In the genomic region with DNA sequence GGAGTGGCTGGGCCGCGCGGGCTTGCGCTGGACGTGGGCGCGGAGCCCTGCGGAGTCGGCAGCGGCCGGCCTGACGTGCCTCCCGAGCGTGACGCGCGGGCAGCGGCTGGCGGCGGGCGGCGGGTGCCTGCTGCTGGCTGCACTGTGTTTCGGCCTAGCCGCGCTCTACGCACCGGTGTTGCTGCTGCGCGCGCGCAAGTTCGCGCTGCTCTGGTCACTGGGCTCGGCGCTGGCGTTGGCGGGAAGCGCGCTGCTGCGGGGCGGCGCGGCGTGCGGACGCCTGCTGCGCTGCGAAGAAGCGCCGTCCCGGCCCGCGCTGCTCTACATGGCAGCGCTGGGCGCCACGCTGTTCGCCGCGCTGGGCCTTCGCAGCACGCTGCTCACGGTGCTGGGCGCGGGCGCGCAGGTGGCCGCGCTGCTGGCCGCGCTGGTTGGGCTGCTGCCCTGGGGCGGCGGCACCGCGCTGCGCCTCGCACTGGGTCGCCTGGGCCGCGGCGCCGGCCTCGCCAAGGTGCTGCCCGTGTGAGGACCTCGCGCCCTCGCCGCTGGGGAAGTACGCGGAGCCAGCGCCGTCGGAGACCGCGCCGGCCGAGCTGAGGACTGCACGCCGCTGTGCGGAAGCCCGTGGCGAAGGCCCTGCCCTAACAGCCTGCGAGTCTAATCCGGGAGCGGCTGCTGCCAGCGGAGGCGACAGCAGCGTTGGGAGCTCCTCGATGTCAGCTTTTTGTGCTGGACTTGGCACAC, we compare ENCODE assay signal across 1 cellular context.
TF ChIP-seq lines count a peak whose summit lies in the region.

No MANE protein-coding gene starts in this region.

TF ChIP-seq in HepG2, 621 proteins besides CTCF, POLR2A, EP300 and RAD21 (continues in another document):
- TF ChIP-seq U2AF1 (optimal IDR thresholded peaks at IDR 0.05; ENCODE audit: low read depth, low read length) (peak; percentile 43), ZNF546 (CRISPR knock-in tag; conservative IDR thresholded peaks at IDR 0.05) (0 out of 2 replicates have a peak, but pooled peaks have one; percentile 66), HOXA3 (CRISPR knock-in tag; IDR thresholded peaks at IDR 0.05) (peak; percentile 75), ZNF607 (CRISPR knock-in tag; IDR thresholded peaks at IDR 0.05; ENCODE audit: borderline replicate concordance) (no peak), SRF (IDR thresholded peaks at IDR 0.05; ENCODE audit: low read depth, low read length) (no peak), ZNF501 (CRISPR knock-in tag; IDR thresholded peaks at IDR 0.05) (peak; percentile 51; the same call in 1 of the 2 replicates), HMG20B (CRISPR knock-in tag; conservative IDR thresholded peaks at IDR 0.05) (no peak; the same call in 1 of the 2 replicates), MIER2 (CRISPR knock-in tag; IDR thresholded peaks at IDR 0.05) (no peak), ATF1 (CRISPR knock-in tag; IDR thresholded peaks at IDR 0.05) (no peak), ZNF629 (CRISPR knock-in tag; conservative IDR thresholded peaks at IDR 0.05) (no peak), ZBTB1 (CRISPR knock-in tag; IDR thresholded peaks at IDR 0.05; ENCODE audit: borderline replicate concordance) (peak; percentile 71; the same call in 1 of the 2 replicates), HMGA1 (CRISPR knock-in tag; conservative IDR thresholded peaks at IDR 0.05) (no peak), ZNF274 (CRISPR knock-in tag; IDR thresholded peaks at IDR 0.05) (peak; percentile 98), ZNF781 (CRISPR knock-in tag; IDR thresholded peaks at IDR 0.05; ENCODE audit: borderline replicate concordance, not compliant biosample characterization) (peak; percentile 87), ZNF337 (CRISPR knock-in tag; IDR thresholded peaks at IDR 0.05; ENCODE audit: borderline replicate concordance, low read depth) (peak; percentile 94; the same call in 1 of the 2 replicates), ZNF430 (CRISPR knock-in tag; IDR thresholded peaks at IDR 0.05) (peak; percentile 82), PHF8 (CRISPR knock-in tag; IDR thresholded peaks at IDR 0.05) (peak; percentile 63), ZNF883 (CRISPR knock-in tag; IDR thresholded peaks at IDR 0.05; ENCODE audit: not compliant biosample characterization) (peak; percentile 84), ZNF605 (CRISPR knock-in tag; IDR thresholded peaks at IDR 0.05) (peak; percentile 72), NONO (IDR thresholded peaks at IDR 0.05) (no peak), NONO (CRISPR knock-in tag; conservative IDR thresholded peaks at IDR 0.05) (peak; percentile 46), DR1 (CRISPR knock-in tag; IDR thresholded peaks at IDR 0.05) (peak; percentile 66; the same call in 1 of the 2 replicates), PITX1 (CRISPR knock-in tag; IDR thresholded peaks at IDR 0.05) (peak; percentile 80), CHD2 (IDR thresholded peaks at IDR 0.05; ENCODE audit: low read depth, low read length) (no peak), ZNF792 (CRISPR knock-in tag; IDR thresholded peaks at IDR 0.05) (0 out of 2 replicates have a peak, but pooled peaks have one; percentile 38), ZFAT (CRISPR knock-in tag; conservative IDR thresholded peaks at IDR 0.05) (peak; percentile 53; the same call in 1 of the 2 replicates), XRCC5 (optimal IDR thresholded peaks at IDR 0.05; ENCODE audit: low read length) (peak; percentile 82), SMAD3 (CRISPR knock-in tag; IDR thresholded peaks at IDR 0.05) (peak; percentile 40; the same call in 1 of the 2 replicates), ZNF136 (CRISPR knock-in tag; IDR thresholded peaks at IDR 0.05; ENCODE audit: low read depth) (no peak), ZNF101 (CRISPR knock-in tag; IDR thresholded peaks at IDR 0.05; ENCODE audit: borderline replicate concordance, low read depth) (no peak), ZZZ3 (CRISPR knock-in tag; IDR thresholded peaks at IDR 0.05; ENCODE audit: borderline replicate concordance) (no peak), ZFY (CRISPR knock-in tag; IDR thresholded peaks at IDR 0.05) (peak; percentile 96), HDAC6 (IDR thresholded peaks at IDR 0.05; ENCODE audit: low read depth, low read length) (no peak)
- TF ChIP-seq, protein P1, sequence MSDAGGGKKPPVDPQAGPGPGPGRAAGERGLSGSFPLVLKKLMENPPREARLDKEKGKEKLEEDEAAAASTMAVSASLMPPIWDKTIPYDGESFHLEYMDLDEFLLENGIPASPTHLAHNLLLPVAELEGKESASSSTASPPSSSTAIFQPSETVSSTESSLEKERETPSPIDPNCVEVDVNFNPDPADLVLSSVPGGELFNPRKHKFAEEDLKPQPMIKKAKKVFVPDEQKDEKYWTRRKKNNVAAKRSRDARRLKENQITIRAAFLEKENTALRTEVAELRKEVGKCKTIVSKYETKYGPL (CRISPR knock-in tag; IDR thresholded peaks at IDR 0.05): 0 out of 2 replicates have a peak, but pooled peaks have one; percentile 40
- TF ChIP-seq, protein P2, sequence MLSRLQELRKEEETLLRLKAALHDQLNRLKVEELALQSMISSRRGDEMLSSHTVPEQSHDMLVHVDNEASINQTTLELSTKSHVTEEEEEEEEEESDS (CRISPR knock-in tag; IDR thresholded peaks at IDR 0.05; ENCODE audit: borderline replicate concordance): no peak
- TF ChIP-seq, protein P3, sequence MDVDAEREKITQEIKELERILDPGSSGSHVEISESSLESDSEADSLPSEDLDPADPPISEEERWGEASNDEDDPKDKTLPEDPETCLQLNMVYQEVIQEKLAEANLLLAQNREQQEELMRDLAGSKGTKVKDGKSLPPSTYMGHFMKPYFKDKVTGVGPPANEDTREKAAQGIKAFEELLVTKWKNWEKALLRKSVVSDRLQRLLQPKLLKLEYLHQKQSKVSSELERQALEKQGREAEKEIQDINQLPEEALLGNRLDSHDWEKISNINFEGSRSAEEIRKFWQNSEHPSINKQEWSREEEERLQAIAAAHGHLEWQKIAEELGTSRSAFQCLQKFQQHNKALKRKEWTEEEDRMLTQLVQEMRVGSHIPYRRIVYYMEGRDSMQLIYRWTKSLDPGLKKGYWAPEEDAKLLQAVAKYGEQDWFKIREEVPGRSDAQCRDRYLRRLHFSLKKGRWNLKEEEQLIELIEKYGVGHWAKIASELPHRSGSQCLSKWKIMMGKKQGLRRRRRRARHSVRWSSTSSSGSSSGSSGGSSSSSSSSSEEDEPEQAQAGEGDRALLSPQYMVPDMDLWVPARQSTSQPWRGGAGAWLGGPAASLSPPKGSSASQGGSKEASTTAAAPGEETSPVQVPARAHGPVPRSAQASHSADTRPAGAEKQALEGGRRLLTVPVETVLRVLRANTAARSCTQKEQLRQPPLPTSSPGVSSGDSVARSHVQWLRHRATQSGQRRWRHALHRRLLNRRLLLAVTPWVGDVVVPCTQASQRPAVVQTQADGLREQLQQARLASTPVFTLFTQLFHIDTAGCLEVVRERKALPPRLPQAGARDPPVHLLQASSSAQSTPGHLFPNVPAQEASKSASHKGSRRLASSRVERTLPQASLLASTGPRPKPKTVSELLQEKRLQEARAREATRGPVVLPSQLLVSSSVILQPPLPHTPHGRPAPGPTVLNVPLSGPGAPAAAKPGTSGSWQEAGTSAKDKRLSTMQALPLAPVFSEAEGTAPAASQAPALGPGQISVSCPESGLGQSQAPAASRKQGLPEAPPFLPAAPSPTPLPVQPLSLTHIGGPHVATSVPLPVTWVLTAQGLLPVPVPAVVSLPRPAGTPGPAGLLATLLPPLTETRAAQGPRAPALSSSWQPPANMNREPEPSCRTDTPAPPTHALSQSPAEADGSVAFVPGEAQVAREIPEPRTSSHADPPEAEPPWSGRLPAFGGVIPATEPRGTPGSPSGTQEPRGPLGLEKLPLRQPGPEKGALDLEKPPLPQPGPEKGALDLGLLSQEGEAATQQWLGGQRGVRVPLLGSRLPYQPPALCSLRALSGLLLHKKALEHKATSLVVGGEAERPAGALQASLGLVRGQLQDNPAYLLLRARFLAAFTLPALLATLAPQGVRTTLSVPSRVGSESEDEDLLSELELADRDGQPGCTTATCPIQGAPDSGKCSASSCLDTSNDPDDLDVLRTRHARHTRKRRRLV (CRISPR knock-in tag; IDR thresholded peaks at IDR 0.05): no peak
- TF ChIP-seq, protein P4, sequence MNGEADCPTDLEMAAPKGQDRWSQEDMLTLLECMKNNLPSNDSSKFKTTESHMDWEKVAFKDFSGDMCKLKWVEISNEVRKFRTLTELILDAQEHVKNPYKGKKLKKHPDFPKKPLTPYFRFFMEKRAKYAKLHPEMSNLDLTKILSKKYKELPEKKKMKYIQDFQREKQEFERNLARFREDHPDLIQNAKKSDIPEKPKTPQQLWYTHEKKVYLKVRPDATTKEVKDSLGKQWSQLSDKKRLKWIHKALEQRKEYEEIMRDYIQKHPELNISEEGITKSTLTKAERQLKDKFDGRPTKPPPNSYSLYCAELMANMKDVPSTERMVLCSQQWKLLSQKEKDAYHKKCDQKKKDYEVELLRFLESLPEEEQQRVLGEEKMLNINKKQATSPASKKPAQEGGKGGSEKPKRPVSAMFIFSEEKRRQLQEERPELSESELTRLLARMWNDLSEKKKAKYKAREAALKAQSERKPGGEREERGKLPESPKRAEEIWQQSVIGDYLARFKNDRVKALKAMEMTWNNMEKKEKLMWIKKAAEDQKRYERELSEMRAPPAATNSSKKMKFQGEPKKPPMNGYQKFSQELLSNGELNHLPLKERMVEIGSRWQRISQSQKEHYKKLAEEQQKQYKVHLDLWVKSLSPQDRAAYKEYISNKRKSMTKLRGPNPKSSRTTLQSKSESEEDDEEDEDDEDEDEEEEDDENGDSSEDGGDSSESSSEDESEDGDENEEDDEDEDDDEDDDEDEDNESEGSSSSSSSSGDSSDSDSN (CRISPR knock-in tag; IDR thresholded peaks at IDR 0.05): peak; percentile 98
- TF ChIP-seq, protein P5, sequence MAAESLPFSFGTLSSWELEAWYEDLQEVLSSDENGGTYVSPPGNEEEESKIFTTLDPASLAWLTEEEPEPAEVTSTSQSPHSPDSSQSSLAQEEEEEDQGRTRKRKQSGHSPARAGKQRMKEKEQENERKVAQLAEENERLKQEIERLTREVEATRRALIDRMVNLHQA (CRISPR knock-in tag; IDR thresholded peaks at IDR 0.05): no peak
- TF ChIP-seq, protein P6, sequence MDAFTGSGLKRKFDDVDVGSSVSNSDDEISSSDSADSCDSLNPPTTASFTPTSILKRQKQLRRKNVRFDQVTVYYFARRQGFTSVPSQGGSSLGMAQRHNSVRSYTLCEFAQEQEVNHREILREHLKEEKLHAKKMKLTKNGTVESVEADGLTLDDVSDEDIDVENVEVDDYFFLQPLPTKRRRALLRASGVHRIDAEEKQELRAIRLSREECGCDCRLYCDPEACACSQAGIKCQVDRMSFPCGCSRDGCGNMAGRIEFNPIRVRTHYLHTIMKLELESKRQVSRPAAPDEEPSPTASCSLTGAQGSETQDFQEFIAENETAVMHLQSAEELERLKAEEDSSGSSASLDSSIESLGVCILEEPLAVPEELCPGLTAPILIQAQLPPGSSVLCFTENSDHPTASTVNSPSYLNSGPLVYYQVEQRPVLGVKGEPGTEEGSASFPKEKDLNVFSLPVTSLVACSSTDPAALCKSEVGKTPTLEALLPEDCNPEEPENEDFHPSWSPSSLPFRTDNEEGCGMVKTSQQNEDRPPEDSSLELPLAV (CRISPR knock-in tag; conservative IDR thresholded peaks at IDR 0.05; ENCODE audit: low read depth): no peak
- TF ChIP-seq, protein P7, sequence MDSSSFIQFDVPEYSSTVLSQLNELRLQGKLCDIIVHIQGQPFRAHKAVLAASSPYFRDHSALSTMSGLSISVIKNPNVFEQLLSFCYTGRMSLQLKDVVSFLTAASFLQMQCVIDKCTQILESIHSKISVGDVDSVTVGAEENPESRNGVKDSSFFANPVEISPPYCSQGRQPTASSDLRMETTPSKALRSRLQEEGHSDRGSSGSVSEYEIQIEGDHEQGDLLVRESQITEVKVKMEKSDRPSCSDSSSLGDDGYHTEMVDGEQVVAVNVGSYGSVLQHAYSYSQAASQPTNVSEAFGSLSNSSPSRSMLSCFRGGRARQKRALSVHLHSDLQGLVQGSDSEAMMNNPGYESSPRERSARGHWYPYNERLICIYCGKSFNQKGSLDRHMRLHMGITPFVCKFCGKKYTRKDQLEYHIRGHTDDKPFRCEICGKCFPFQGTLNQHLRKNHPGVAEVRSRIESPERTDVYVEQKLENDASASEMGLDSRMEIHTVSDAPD (CRISPR knock-in tag; IDR thresholded peaks at IDR 0.05): no peak
- TF ChIP-seq, protein P8, sequence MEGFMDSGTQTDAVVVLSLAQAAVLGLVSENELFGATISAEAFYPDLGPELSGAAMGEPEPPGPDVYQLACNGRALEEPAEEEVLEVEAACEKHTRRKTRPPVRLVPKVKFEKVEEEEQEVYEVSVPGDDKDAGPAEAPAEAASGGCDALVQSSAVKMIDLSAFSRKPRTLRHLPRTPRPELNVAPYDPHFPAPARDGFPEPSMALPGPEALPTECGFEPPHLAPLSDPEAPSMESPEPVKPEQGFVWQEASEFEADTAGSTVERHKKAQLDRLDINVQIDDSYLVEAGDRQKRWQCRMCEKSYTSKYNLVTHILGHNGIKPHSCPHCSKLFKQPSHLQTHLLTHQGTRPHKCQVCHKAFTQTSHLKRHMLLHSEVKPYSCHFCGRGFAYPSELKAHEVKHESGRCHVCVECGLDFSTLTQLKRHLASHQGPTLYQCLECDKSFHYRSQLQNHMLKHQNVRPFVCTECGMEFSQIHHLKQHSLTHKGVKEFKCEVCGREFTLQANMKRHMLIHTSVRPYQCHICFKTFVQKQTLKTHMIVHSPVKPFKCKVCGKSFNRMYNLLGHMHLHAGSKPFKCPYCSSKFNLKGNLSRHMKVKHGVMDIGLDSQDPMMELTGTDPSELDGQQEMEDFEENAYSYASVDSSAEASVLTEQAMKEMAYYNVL (CRISPR knock-in tag; IDR thresholded peaks at IDR 0.05; ENCODE audit: borderline replicate concordance): no peak
- TF ChIP-seq, protein P9, sequence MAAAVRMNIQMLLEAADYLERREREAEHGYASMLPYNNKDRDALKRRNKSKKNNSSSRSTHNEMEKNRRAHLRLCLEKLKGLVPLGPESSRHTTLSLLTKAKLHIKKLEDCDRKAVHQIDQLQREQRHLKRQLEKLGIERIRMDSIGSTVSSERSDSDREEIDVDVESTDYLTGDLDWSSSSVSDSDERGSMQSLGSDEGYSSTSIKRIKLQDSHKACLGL (CRISPR knock-in tag; IDR thresholded peaks at IDR 0.05): peak; percentile 66
